In genomic region chr18:68147728-68148127, GRCh38 we compare ENCODE assay signal across 22 cellular contexts.
DNase-seq lines count a peak whose midpoint lies in the region; ATAC-seq and TF ChIP-seq lines count a peak whose summit lies in the region.
"Had no signal": no experiment of that assay in that cellular context is flagged by ENCODE, and none has a peak within 500 bp of the region (broad histone marks: within the 10 kb centered on the region; RNA-seq: fewer than 3 reads in every experiment).

No MANE protein-coding gene starts in this region.

- no peak overlapping the region for H3K27ac Mint-ChIP-seq in neural progenitor cell
- H3K27ac Mint-ChIP-seq: immature natural killer cell had no signal

- in situ Hi-C loops in GM23248 (cut with MboI) = no loop called here

- ATAC-seq in left colon (no peak), HG03175 (IDR thresholded peaks at IDR 0.05; ENCODE audit: unreplicated experiment) (no peak), left cardiac atrium (no peak)
- ATAC-seq: foreskin keratinocyte; left ventricle myocardium superior; stimulated activated naive CD8-positive, alpha-beta T cell treated with anti-CD3 and anti-CD28 coated beads, Interleukin-15, Interleukin-2, amounts not matched to agents 100 U/mL and 50 U/mL, for 24 hours had no signal

- H2AFZ ChIP-seq in GM23248 (peak overlapping the region; percentile 30; the same call in 1 of the 2 replicates), MM.1S (ENCODE audit: low read length) (peak overlapping the region; percentile 1; the same call in 1 of the 2 replicates), neural progenitor cell (replicated peaks) (peak overlapping the region; percentile 91)

- peaks cover 3% of the 10 kb centered on the region for H3K9me3 Mint-ChIP-seq in neural progenitor cell

- H4K20me1 ChIP-seq in GM23248 (ENCODE audit: insufficient read depth) = no peaks in the 10 kb centered on the region
- H4K20me1 ChIP-seq in MM.1S (ENCODE audit: insufficient read depth, low read length) = no peaks in the 10 kb centered on the region
- H4K20me1 ChIP-seq in neural progenitor cell (ENCODE audit: low read depth) = no peaks in the 10 kb centered on the region

- H3K4me1 ChIP-seq in GM23248 (ENCODE audit: insufficient read depth) (no peaks in the 10 kb centered on the region), MM.1S (ENCODE audit: low read length) (no peaks in the 10 kb centered on the region), neural progenitor cell (peaks cover 7% of the 10 kb centered on the region)
- H3K4me1 ChIP-seq: foreskin keratinocyte, spleen, tibial nerve had no signal

- DNase-seq in GM23248 = peak; percentile 7
- peak; percentile 58 for DNase-seq in MM.1S
- peak; percentile 36 for DNase-seq in choroid plexus epithelial cell (ENCODE audit: low read depth)
- no peak for DNase-seq in neural progenitor cell (ENCODE audit: low spot score)
- no peak for DNase-seq in left colon
- no peak for DNase-seq in left cardiac atrium
- DNase-seq: activated CD4-positive, CD25-positive, alpha-beta regulatory T cell; activated T-cell treated with anti-CD3 and anti-CD28 coated beads, Interleukin-2, amount 50 U/mL, for 1 hour; amniotic stem cell; central memory CD4-positive, alpha-beta T cell; DMS79 treated with DMSO at 0.1 percent for 48 hours; foreskin keratinocyte; immature natural killer cell; left ventricle myocardium superior; NCI-H69; spleen; stimulated activated CD4-positive, alpha-beta T cell treated with anti-CD3 and anti-CD28 coated beads, Interleukin-4, amount 100 ng/mL, for 4 hours; stimulated activated naive CD8-positive, alpha-beta T cell treated with anti-CD3 and anti-CD28 coated beads, Interleukin-15, Interleukin-2, amounts not matched to agents 100 U/mL and 50 U/mL, for 24 hours; SW 1271 had no signal

- H3K36me3 Mint-ChIP-seq in neural progenitor cell = no peaks in the 10 kb centered on the region
- H3K36me3 Mint-ChIP-seq: immature natural killer cell had no signal

- no peak overlapping the region for H3K4me3 Mint-ChIP-seq in neural progenitor cell
- H3K4me3 Mint-ChIP-seq: immature natural killer cell had no signal

- intact Hi-C loops in left colon (cut with DNase I, micrococcal nuclease) = no loop called here
- intact Hi-C loops in left cardiac atrium (cut with DNase I) = no loop called here

- H3K36me3 ChIP-seq in GM23248 (ENCODE audit: low read depth) (no peaks in the 10 kb centered on the region), MM.1S (replicated peaks; ENCODE audit: insufficient read depth, low read length) (no peaks in the 10 kb centered on the region), neural progenitor cell (no peaks in the 10 kb centered on the region)
- H3K36me3 ChIP-seq: neutrophil, spleen, tibial nerve had no signal

- H3K79me2 ChIP-seq in GM23248 (ENCODE audit: insufficient read depth) (no peaks in the 10 kb centered on the region), MM.1S (ENCODE audit: low read length) (no peaks in the 10 kb centered on the region), neural progenitor cell (ENCODE audit: low read depth) (no peaks in the 10 kb centered on the region)

- H3K4me2 ChIP-seq in GM23248 (ENCODE audit: unreplicated experiment) = no peak overlapping the region
- H3K4me2 ChIP-seq in MM.1S (ENCODE audit: low read depth, low read length) = peak overlapping the region; percentile 52
- H3K4me2 ChIP-seq in neural progenitor cell = no peak overlapping the region

- H3K27me3 ChIP-seq in GM23248 (replicated peaks; ENCODE audit: insufficient read depth) (no peaks in the 10 kb centered on the region), MM.1S (replicated peaks; ENCODE audit: insufficient read depth, low read length) (no peaks in the 10 kb centered on the region), neural progenitor cell (no peaks in the 10 kb centered on the region)
- H3K27me3 ChIP-seq: foreskin keratinocyte, neutrophil, spleen, tibial nerve had no signal

- H3K9me3 ChIP-seq in GM23248 (ENCODE audit: low read depth) (no peaks in the 10 kb centered on the region), MM.1S (replicated peaks; ENCODE audit: insufficient read depth, low read length) (no peaks in the 10 kb centered on the region), neural progenitor cell (ENCODE audit: low read depth) (no peaks in the 10 kb centered on the region)
- H3K9me3 ChIP-seq: neutrophil, spleen, tibial nerve had no signal

- H3F3A ChIP-seq in GM23248 (ENCODE audit: insufficient read depth) = no peaks in the 10 kb centered on the region
- no peaks in the 10 kb centered on the region for H3F3A ChIP-seq in MM.1S (ENCODE audit: insufficient read depth, low read length)
- H3F3A ChIP-seq in neural progenitor cell (ENCODE audit: low read depth) = no peaks in the 10 kb centered on the region

- 88 to 90% methylated on average over 2 of the region's 2 CpGs for WGBS in GM23248 (ENCODE audit: low coverage in 1 of 2, low lambda C conversion rate in 2 of 2, missing lambda C conversion rate in 2 of 2), 2 experiments

- no peak overlapping the region for H3K9ac ChIP-seq in GM23248
- H3K9ac ChIP-seq in MM.1S (ENCODE audit: low read length) = no peak overlapping the region
- no peak overlapping the region for H3K9ac ChIP-seq in neural progenitor cell

- H3K9me2 ChIP-seq in GM23248 (ENCODE audit: insufficient read depth) (0 out of 2 replicates have a peak, but pooled peaks cover 3% of the 10 kb centered on the region), MM.1S (replicated peaks; ENCODE audit: insufficient read depth, low read length) (no peaks in the 10 kb centered on the region)

- H3K4me3 ChIP-seq in GM23248 = no peak overlapping the region
- no peak overlapping the region; the same call in 1 of the 2 replicates for H3K4me3 ChIP-seq in MM.1S (ENCODE audit: low read length)
- H3K4me3 ChIP-seq in choroid plexus epithelial cell (ENCODE audit: low read depth, low read length) = no peak overlapping the region
- no peak overlapping the region for H3K4me3 ChIP-seq in neural progenitor cell
- H3K4me3 ChIP-seq: spleen, tibial nerve had no signal

- peaks cover 17% of the 10 kb centered on the region for H3K4me1 Mint-ChIP-seq in neural progenitor cell
- H3K4me1 Mint-ChIP-seq: immature natural killer cell had no signal

- H3K27ac ChIP-seq in GM23248 = no peak overlapping the region
- peak overlapping the region; percentile 7; the same call in 1 of the 2 replicates for H3K27ac ChIP-seq in MM.1S (ENCODE audit: low read length)
- no peak overlapping the region for H3K27ac ChIP-seq in neural progenitor cell
- H3K27ac ChIP-seq: foreskin keratinocyte, neutrophil, spleen, tibial nerve had no signal

- H3K27me3 Mint-ChIP-seq in neural progenitor cell (ENCODE audit: insufficient read depth, low read depth) = no peaks in the 10 kb centered on the region

- no peak for TF ChIP-seq CTCF in MM.1S (IDR thresholded peaks at IDR 0.05; ENCODE audit: low read length)
- no peak for TF ChIP-seq CTCF in choroid plexus epithelial cell (conservative IDR thresholded peaks at IDR 0.05; ENCODE audit: low read depth, low read length)
- no peak for TF ChIP-seq CTCF in neural progenitor cell (IDR thresholded peaks at IDR 0.05)

Comparison
In these comparisons a context has a peak if more than half of its experiments do, and no peak if none do; other contexts are left out.
1. DNase-seq: peak in GM23248 (single experiment), MM.1S (single experiment) and choroid plexus epithelial cell (single experiment); none in neural progenitor cell (single experiment), left colon (0 of 2) and left cardiac atrium (single experiment).
2. H2AFZ ChIP-seq: peak in every context shown above with its lines; median percentile 91 in neural progenitor cell; 30 in GM23248; 1 in MM.1S.